ENCODE assay signal across 13 cellular contexts in genomic region chr7:121020652-121021051, GRCh38. TPM values are rescaled to one million over a fixed set of nuclear protein-coding genes. Genes with fewer than 3 reads are reported as not detected.
DNase-seq lines count a peak whose midpoint lies in the region; ATAC-seq and TF ChIP-seq lines count a peak whose summit lies in the region.
"Had no signal": no experiment of that assay in that cellular context is flagged by ENCODE, and none has a peak within 500 bp of the region (broad histone marks: within the 10 kb centered on the region; RNA-seq: fewer than 3 reads in every experiment).

No MANE protein-coding gene starts in this region.

- no peak overlapping the region for H2AK5ac ChIP-seq in neuronal stem cell (ENCODE audit: low read depth, low read length)

- H4K8ac ChIP-seq in neuronal stem cell (ENCODE audit: low read depth, low read length) = no peak overlapping the region

- peak; percentile 88 for DNase-seq in HCEC 1CT
- peak; percentile 89 for DNase-seq in fibroblast of pulmonary artery (ENCODE audit: low read depth)
- DNase-seq in skeletal muscle cell (ENCODE audit: low read depth) = peak; percentile 38
- DNase-seq in neuronal stem cell (ENCODE audit: low spot score) = no peak
- no peak for DNase-seq in NCI-H524 (lab: John Stamatoyannopoulos, UW)
- DNase-seq in medulla oblongata (ENCODE audit: extremely low spot score) = no peak
- DNase-seq: activated T-cell treated with anti-CD3 and anti-CD28 coated beads, Interleukin-2, amount 50 U/mL, for 4 hours; DND-41; effector memory CD4-positive, alpha-beta T cell; NCI-H82; spleen had no signal

- no peaks in the 10 kb centered on the region for H3K79me1 ChIP-seq in neuronal stem cell (ENCODE audit: low read depth, low read length)

- no peak overlapping the region for H2BK120ac ChIP-seq in neuronal stem cell (ENCODE audit: low read depth, low read length)

- H3K14ac ChIP-seq in neuronal stem cell (ENCODE audit: low read length) = no peak overlapping the region

- ATAC-seq in SK-N-SH treated with all-trans-retinoic acid at 6 μM for 48 hours = peak; percentile 49
- ATAC-seq in HG02571 (IDR thresholded peaks at IDR 0.05; ENCODE audit: unreplicated experiment) = no peak
- ATAC-seq: activated T-cell treated with anti-CD3 and anti-CD28 coated beads, Interleukin-2, amount 50 U/mL, for 4 hours had no signal

- no peak overlapping the region for H3K4me3 ChIP-seq in fibroblast of pulmonary artery (replicated peaks; ENCODE audit: low read depth, low read length)
- H3K4me3 ChIP-seq in skeletal muscle cell (ENCODE audit: low read depth, low read length) = no peak overlapping the region
- no peak overlapping the region for H3K4me3 ChIP-seq in neuronal stem cell (ENCODE audit: low read length in 2 of 2)
- H3K4me3 ChIP-seq: spleen had no signal

- no peak overlapping the region for H3K18ac ChIP-seq in neuronal stem cell (ENCODE audit: low read length)

- no peak overlapping the region for H3K9ac ChIP-seq in neuronal stem cell (ENCODE audit: low read depth, low read length, poor library complexity)

- H3K4me1 ChIP-seq in neuronal stem cell (ENCODE audit: control insufficient read depth in 2 of 2, insufficient read depth in 1 of 2, low read depth in 1 of 2, low read length in 2 of 2) = no peaks in the 10 kb centered on the region

- no peak overlapping the region for H2BK5ac ChIP-seq in neuronal stem cell (ENCODE audit: low read length)

- H2BK12ac ChIP-seq in neuronal stem cell (ENCODE audit: low read length) = no peak overlapping the region

- H2BK15ac ChIP-seq in neuronal stem cell (ENCODE audit: low read length) = no peak overlapping the region

- no peak overlapping the region for H2AFZ ChIP-seq in neuronal stem cell (ENCODE audit: low read length)

- no peaks in the 10 kb centered on the region for H3K36me3 ChIP-seq in neuronal stem cell (replicated peaks in 1 of 2; ENCODE audit: control insufficient read depth in 2 of 2, insufficient read depth in 2 of 2, low read length in 2 of 2)
- H3K36me3 ChIP-seq: spleen had no signal

- no peak overlapping the region for H4K91ac ChIP-seq in neuronal stem cell (ENCODE audit: low read depth, low read length, poor library complexity)

- no peaks in the 10 kb centered on the region for H3K9me3 ChIP-seq in neuronal stem cell (replicated peaks in 1 of 2; ENCODE audit: control insufficient read depth in 2 of 2, insufficient read depth in 1 of 2, low read depth in 1 of 2, low read length in 2 of 2)
- H3K9me3 ChIP-seq: spleen had no signal

- H3K27ac ChIP-seq in neuronal stem cell (replicated peaks; ENCODE audit: low read length) = no peak overlapping the region

- no peaks in the 10 kb centered on the region for H3K27me3 ChIP-seq in neuronal stem cell (ENCODE audit: control insufficient read depth in 3 of 3, insufficient read depth in 3 of 3, low read depth in 1 of 3, low read length in 3 of 3)
- H3K27me3 ChIP-seq: spleen had no signal

- no peak overlapping the region for H3K23ac ChIP-seq in neuronal stem cell (ENCODE audit: low read depth, low read length, poor library complexity)

- TF ChIP-seq CTCF in fibroblast of pulmonary artery (IDR thresholded peaks at IDR 0.05; ENCODE audit: low read length, missing control alignments) = no peak

- H3K4me2 ChIP-seq in neuronal stem cell (ENCODE audit: insufficient read depth, low read length, poor library complexity, severe bottlenecking) = no peak overlapping the region

- no peak overlapping the region for H3K4ac ChIP-seq in neuronal stem cell (ENCODE audit: low read length)

TF ChIP-seq in SK-N-SH treated with all-trans-retinoic acid at 6 μM for 48 hours, 23 proteins besides CTCF, POLR2A, EP300 and RAD21:
- TF ChIP-seq ESRRG (CRISPR knock-in tag; IDR thresholded peaks at IDR 0.05) (no peak), OSR1 (CRISPR knock-in tag; IDR thresholded peaks at IDR 0.05) (no peak), ZNF565 (CRISPR knock-in tag; conservative IDR thresholded peaks at IDR 0.05; ENCODE audit: low read depth) (no peak), ZNF8 (CRISPR knock-in tag; IDR thresholded peaks at IDR 0.05) (no peak), CSDC2 (CRISPR knock-in tag; IDR thresholded peaks at IDR 0.05) (no peak), ISL1 (CRISPR knock-in tag; IDR thresholded peaks at IDR 0.05) (no peak), POU6F1 (CRISPR knock-in tag; IDR thresholded peaks at IDR 0.05; ENCODE audit: borderline replicate concordance, low read depth) (no peak), ZC3H10 (CRISPR knock-in tag; IDR thresholded peaks at IDR 0.05) (no peak)

RNA-seq across cellular contexts. Expression of gene CPED1, which starts 32.1 kb away (rescaled TPM):
- polyA plus RNA-seq in neuronal stem cell (2013, experiment 1 of 2) = 0.01 TPM
- not detected for polyA plus RNA-seq in neuronal stem cell (2013, experiment 2 of 2)

Comparison
In these comparisons a context has a peak if more than half of its experiments do, and no peak if none do; other contexts are left out.
1. DNase-seq: peak in HCEC 1CT (single experiment), fibroblast of pulmonary artery (single experiment) and skeletal muscle cell (single experiment); none in neuronal stem cell (single experiment), NCI-H524 (0 of 2) and medulla oblongata (single experiment).